8 cellular contexts compared by ENCODE assay signal in genomic region chr7:92634125-92634710, GRCh38. TPM values are rescaled to one million over a fixed set of nuclear protein-coding genes. Genes with fewer than 3 reads are reported as not detected.
DNase-seq lines count a peak whose midpoint lies in the region; ATAC-seq and TF ChIP-seq lines count a peak whose summit lies in the region.

No MANE protein-coding gene starts in this region.

- peak overlapping the region; percentile 76 for H3K4me2 ChIP-seq in PC-3 (ENCODE audit: low read length)

- H3K4me1 ChIP-seq in PC-3 (ENCODE audit: insufficient read depth, low read length) (peaks cover 43% of the 10 kb centered on the region), esophagus muscularis mucosa (peaks cover 41 to 48% (median 45%) of the 10 kb centered on the region in 4 donors), endodermal cell (ENCODE audit: control insufficient read depth, insufficient read depth, low read length) (peaks cover 11% of the 10 kb centered on the region)

- H4K20me1 ChIP-seq in PC-3 (ENCODE audit: low read length), result peaks cover 4% of the 10 kb centered on the region; the same call in 1 of the 2 replicates

- POLR2A ChIA-PET in activated CD4-positive, alpha-beta T cell treated with anti-CD3 and anti-CD28 coated beads, Interleukin-2, amount 10 ng/mL, durations not matched to agents 7 days and 5 days (lab: Charles Lee), result no interaction called here
- POLR2A ChIA-PET in PC-3 (lab: Charles Lee; ENCODE audit: unreplicated experiment), result no interaction called here

- WGBS in esophagus muscularis mucosa, result 52% methylated on average over 1 of the region's 1 CpG
- 94% methylated on average over 1 of the region's 1 CpG; no CpG with 5 or more reads in 1 of the 2 experiments for WGBS in endodermal cell (ENCODE audit: insufficient coverage in 1 of 2, insufficient read length in 1 of 2), 2 experiments

- CTCF ChIA-PET in activated CD4-positive, alpha-beta T cell treated with anti-CD3 and anti-CD28 coated beads, Interleukin-2, amount 10 ng/mL, durations not matched to agents 7 days and 5 days (lab: Charles Lee), result interaction anchor here (0.7 to 3.0 kb wide), 3 partner anchors 13 to 199 kb away, joined by 3 to 15 read pairs (median 3); no protein-coding TSS in a partner anchor
- CTCF ChIA-PET in PC-3 (lab: Charles Lee), result interaction anchor here (1.2 kb wide), 1 partner anchor 13 kb away, joined by 3 read pairs; no protein-coding TSS in a partner anchor

- peak overlapping the region; percentile 75 for H3K27ac Mint-ChIP-seq in activated CD4-positive, alpha-beta T cell treated with anti-CD3 and anti-CD28 coated beads, Interleukin-2, amount 10 ng/mL, durations not matched to agents 7 days and 5 days
- peak overlapping the region; percentile 21 for H3K27ac Mint-ChIP-seq in stimulated activated naive B cell treated with anti-CD40 and anti-IgM and Interleukin-4, amounts not matched to agents 10 μg/mL and 1 μg/mL and 100 μg/mL, for 72 hours
- H3K27ac Mint-ChIP-seq in endodermal cell, result no peak overlapping the region

- peaks cover 13% of the 10 kb centered on the region for H3F3A ChIP-seq in PC-3 (ENCODE audit: low read length, unreplicated experiment)

- TF ChIP-seq POLR2A in esophagus muscularis mucosa (IDR thresholded peaks at IDR 0.05; ENCODE audit: low read depth), result no peak

- no peaks in the 10 kb centered on the region for H3K36me3 ChIP-seq in PC-3 (ENCODE audit: low read depth, low read length)
- H3K36me3 ChIP-seq in esophagus muscularis mucosa, result no peaks in the 10 kb centered on the region
- H3K36me3 ChIP-seq in endodermal cell (ENCODE audit: control insufficient read depth, insufficient read depth, low read length), result no peaks in the 10 kb centered on the region

- DNase-seq in activated CD4-positive, alpha-beta T cell treated with anti-CD3 and anti-CD28 coated beads, Interleukin-2, amount 10 ng/mL, durations not matched to agents 7 days and 5 days, result no peak
- no peak for DNase-seq in activated CD4-positive, alpha-beta T cell treated with anti-CD3 and anti-CD28 coated beads for 4 hours
- DNase-seq in PC-3 (no peak), esophagus muscularis mucosa (ENCODE audit: extremely low spot score) (no peak), endodermal cell (no peak), NCI-H510A (lab: John Stamatoyannopoulos, UW) (no peak)
- DNase-seq in stimulated activated naive B cell treated with anti-CD40 and anti-IgM and Interleukin-4, amounts not matched to agents 10 μg/mL and 1 μg/mL and 100 μg/mL, for 72 hours, result no peak

- no peak for TF ChIP-seq EP300 in esophagus muscularis mucosa (IDR thresholded peaks at IDR 0.05)

- intact Hi-C loops in PC-3 (cut with micrococcal nuclease) (loop anchor here (5.0 kb wide), 2 partner anchors 148 to 268 kb away; no protein-coding TSS in a partner anchor), esophagus muscularis mucosa (cut with DNase I) (loop anchor here (5.0 kb wide), 1 partner anchor 63 kb away; no protein-coding TSS in a partner anchor)

- no peaks in the 10 kb centered on the region for H3K9me3 ChIP-seq in PC-3 (ENCODE audit: low read length)
- H3K9me3 ChIP-seq in esophagus muscularis mucosa, result no peaks in the 10 kb centered on the region
- no peaks in the 10 kb centered on the region for H3K9me3 ChIP-seq in endodermal cell (ENCODE audit: control insufficient read depth, low read length)

- no peak overlapping the region for H3K4me3 Mint-ChIP-seq in activated CD4-positive, alpha-beta T cell treated with anti-CD3 and anti-CD28 coated beads, Interleukin-2, amount 10 ng/mL, durations not matched to agents 7 days and 5 days
- H3K4me3 Mint-ChIP-seq in stimulated activated naive B cell treated with anti-CD40 and anti-IgM and Interleukin-4, amounts not matched to agents 10 μg/mL and 1 μg/mL and 100 μg/mL, for 72 hours, result peak overlapping the region; percentile 35 to 42
- H3K4me3 Mint-ChIP-seq in endodermal cell, result no peak overlapping the region

- H3K4me3 ChIP-seq in PC-3 (ENCODE audit: low read length), result no peak overlapping the region
- no peak overlapping the region for H3K4me3 ChIP-seq in esophagus muscularis mucosa
- no peak overlapping the region for H3K4me3 ChIP-seq in endodermal cell (ENCODE audit: low read length)

- peaks cover 62% of the 10 kb centered on the region for H3K4me1 Mint-ChIP-seq in activated CD4-positive, alpha-beta T cell treated with anti-CD3 and anti-CD28 coated beads, Interleukin-2, amount 10 ng/mL, durations not matched to agents 7 days and 5 days
- peaks cover 36 to 62% of the 10 kb centered on the region in 2 donors for H3K4me1 Mint-ChIP-seq in stimulated activated naive B cell treated with anti-CD40 and anti-IgM and Interleukin-4, amounts not matched to agents 10 μg/mL and 1 μg/mL and 100 μg/mL, for 72 hours
- peaks cover 24% of the 10 kb centered on the region for H3K4me1 Mint-ChIP-seq in endodermal cell

- ATAC-seq in PC-3, result no peak
- peak in 1 of 2 donors; percentile 6 for ATAC-seq in stimulated activated naive B cell treated with anti-CD40 and anti-IgM and Interleukin-4, amounts not matched to agents 10 μg/mL and 1 μg/mL and 100 μg/mL, for 72 hours (replicated peaks)
- no peak for ATAC-seq in GM19328 (IDR thresholded peaks at IDR 0.05; ENCODE audit: unreplicated experiment)

- BruUV-seq in PC-3 (replicated peaks; lab: Mats Ljungman, UMichigan), result no TSS peak

- no peaks in the 10 kb centered on the region for H3K27me3 ChIP-seq in PC-3 (ENCODE audit: low read length)
- no peaks in the 10 kb centered on the region for H3K27me3 ChIP-seq in esophagus muscularis mucosa
- H3K27me3 ChIP-seq in endodermal cell (ENCODE audit: control insufficient read depth, insufficient read depth, low read length, poor library complexity, severe bottlenecking), result no peaks in the 10 kb centered on the region

- 0 out of 2 replicates have a peak, but pooled peaks cover 9% of the 10 kb centered on the region for H3K79me2 ChIP-seq in PC-3 (ENCODE audit: low read length)

- peak overlapping the region; percentile 73 for H3K27ac ChIP-seq in PC-3 (ENCODE audit: low read length)
- H3K27ac ChIP-seq in esophagus muscularis mucosa (replicated peaks in 1 of 4), result peak overlapping the region; percentile 62 to 79 (median 68)
- no peak overlapping the region for H3K27ac ChIP-seq in endodermal cell (ENCODE audit: low read depth, low read length)

- H2AFZ ChIP-seq in PC-3 (ENCODE audit: low read length), result no peak overlapping the region

- peaks cover 39% of the 10 kb centered on the region for H3K36me3 Mint-ChIP-seq in activated CD4-positive, alpha-beta T cell treated with anti-CD3 and anti-CD28 coated beads, Interleukin-2, amount 10 ng/mL, durations not matched to agents 7 days and 5 days (ENCODE audit: low read depth)
- H3K36me3 Mint-ChIP-seq in stimulated activated naive B cell treated with anti-CD40 and anti-IgM and Interleukin-4, amounts not matched to agents 10 μg/mL and 1 μg/mL and 100 μg/mL, for 72 hours, result peaks cover 2 to 7% of the 10 kb centered on the region in 2 donors
- H3K36me3 Mint-ChIP-seq in endodermal cell (ENCODE audit: low read depth), result no peaks in the 10 kb centered on the region

- no peaks in the 10 kb centered on the region for H3K9me2 ChIP-seq in PC-3 (replicated peaks; ENCODE audit: low read length)

- H3K27me3 Mint-ChIP-seq in activated CD4-positive, alpha-beta T cell treated with anti-CD3 and anti-CD28 coated beads, Interleukin-2, amount 10 ng/mL, durations not matched to agents 7 days and 5 days, result no peaks in the 10 kb centered on the region
- H3K27me3 Mint-ChIP-seq in stimulated activated naive B cell treated with anti-CD40 and anti-IgM and Interleukin-4, amounts not matched to agents 10 μg/mL and 1 μg/mL and 100 μg/mL, for 72 hours, result no peaks in the 10 kb centered on the region
- no peaks in the 10 kb centered on the region for H3K27me3 Mint-ChIP-seq in endodermal cell (ENCODE audit: insufficient read depth)

- TF ChIP-seq CTCF in PC-3 (conservative IDR thresholded peaks at IDR 0.05; ENCODE audit: low read depth, low read length), result no peak
- no peak for TF ChIP-seq CTCF in esophagus muscularis mucosa (IDR thresholded peaks at IDR 0.05)
- TF ChIP-seq CTCF in endodermal cell (conservative IDR thresholded peaks at IDR 0.05), result no peak

- no peaks in the 10 kb centered on the region for H3K9me3 Mint-ChIP-seq in activated CD4-positive, alpha-beta T cell treated with anti-CD3 and anti-CD28 coated beads, Interleukin-2, amount 10 ng/mL, durations not matched to agents 7 days and 5 days
- H3K9me3 Mint-ChIP-seq in stimulated activated naive B cell treated with anti-CD40 and anti-IgM and Interleukin-4, amounts not matched to agents 10 μg/mL and 1 μg/mL and 100 μg/mL, for 72 hours, result peaks cover 1 to 3% of the 10 kb centered on the region in 2 donors
- H3K9me3 Mint-ChIP-seq in endodermal cell, result no peaks in the 10 kb centered on the region

- H3K9ac ChIP-seq in PC-3 (ENCODE audit: low read length) (peak overlapping the region; percentile 20; the same call in 1 of the 2 replicates), endodermal cell (ENCODE audit: extremely low read depth, low read length, poor library complexity, severe bottlenecking) (no peak overlapping the region)

RNA-seq across cellular contexts. Expression of gene FAM133B, which starts 44.0 kb away (rescaled TPM):
- 10 to 100 TPM; 30.3 to 34.0 TPM for total RNA-seq in activated CD4-positive, alpha-beta T cell treated with anti-CD3 and anti-CD28 coated beads, Interleukin-2, amount 10 ng/mL, durations not matched to agents 7 days and 5 days
- 22.6 and 25.9 TPM in 2 replicates for total RNA-seq in PC-3 (2014; rRNA removed)
- total RNA-seq in esophagus muscularis mucosa, result 10 to 100 TPM; 15.7 to 22.0 (median 19.2) TPM
- 10 to 100 TPM; 35.9 to 38.2 TPM for total RNA-seq in endodermal cell
- 32.7 TPM for polyA plus RNA-seq in endodermal cell (2013, experiment 1 of 2)
- 33.2 TPM for polyA plus RNA-seq in endodermal cell (2013, experiment 2 of 2)

Comparison
In these comparisons a context has a peak if more than half of its experiments do, and no peak if none do; other contexts are left out.
1. H3K4me3 Mint-ChIP-seq: peak in stimulated activated naive B cell treated with anti-CD40 and anti-IgM and Interleukin-4, amounts not matched to agents 10 μg/mL and 1 μg/mL and 100 μg/mL, for 72 hours (2 of 2); none in activated CD4-positive, alpha-beta T cell treated with anti-CD3 and anti-CD28 coated beads, Interleukin-2, amount 10 ng/mL, durations not matched to agents 7 days and 5 days (single experiment) and endodermal cell (single experiment).